ENCODE assay signal across 28 cellular contexts in the genomic region with DNA sequence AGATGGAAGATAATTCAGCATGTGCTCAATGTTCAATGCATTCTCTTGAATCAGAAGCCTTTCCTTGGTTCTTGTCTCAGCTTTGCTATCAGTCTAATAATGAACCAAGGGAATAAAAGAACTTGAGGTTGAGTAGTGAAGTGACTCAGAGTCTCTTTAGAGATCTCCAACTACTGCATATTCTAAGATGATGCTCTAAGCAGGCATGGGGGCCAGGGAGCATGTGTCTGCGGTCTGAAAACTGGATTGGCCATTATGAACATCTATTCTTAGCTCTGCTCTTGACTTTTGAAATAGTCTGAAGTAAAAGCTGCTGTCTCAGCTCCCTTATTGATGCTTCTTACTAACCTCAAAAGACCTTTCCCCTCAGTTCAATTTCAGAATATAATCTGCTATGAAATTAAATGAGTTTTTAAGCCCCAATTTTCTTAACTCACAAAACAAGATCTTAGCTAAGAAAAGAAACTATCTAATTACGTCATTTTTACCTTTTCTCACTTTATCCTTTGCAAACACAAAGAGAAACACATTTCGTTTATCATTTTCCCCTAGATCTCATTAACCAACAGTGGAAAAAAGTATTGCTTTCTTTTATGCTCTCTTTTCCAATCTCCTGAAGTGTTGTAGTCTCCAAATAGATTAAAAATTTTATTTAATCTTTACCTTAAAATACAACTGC. TPM values are rescaled to one million over a fixed set of nuclear protein-coding genes. Genes with fewer than 3 reads are reported as not detected.
A peak's percentile ranks its signal among the peaks of the same experiment; 100 is the strongest.
DNase-seq lines count a peak whose midpoint lies in the region; ATAC-seq, FAIRE-seq and TF ChIP-seq lines count a peak whose summit lies in the region.
"Had no signal": no experiment of that assay in that cellular context is flagged by ENCODE, and none has a peak within 500 bp of the region (broad histone marks: within the 10 kb centered on the region; RNA-seq: fewer than 3 reads in every experiment).

No MANE protein-coding gene starts in this region.

- no peak for FAIRE-seq in K562 (lab: Jason Lieb, UNC)
- FAIRE-seq: bronchial epithelial cell, endometrium had no signal

- CTCF ChIA-PET in K562 (lab: Yijun Ruan, JAX; ENCODE audit: low intra/inter-chr PET ratio), result no interaction called here

- peak; percentile 8 for DNase-seq in EH (ENCODE audit: low read depth)
- peak; percentile 3 for DNase-seq in HFFc6
- no peak for DNase-seq in K562 (ENCODE audit: extremely low read depth in 1 of 4, low spot score in 3 of 4)
- DNase-seq in left ventricle myocardium inferior, result no peak
- no peak for DNase-seq in T-helper 9 cell
- DNase-seq in NOMO-1 (lab: John Stamatoyannopoulos, UW; ENCODE audit: unreplicated experiment in 2 of 2), result no peak
- DNase-seq in NCI-H2107 (lab: John Stamatoyannopoulos, UW), result no peak
- DNase-seq in progenitor cell of endocrine pancreas (ENCODE audit: low spot score, unreplicated experiment), result no peak
- DNase-seq: activated CD4-positive, alpha-beta T cell treated with anti-CD3 and anti-CD28 coated beads for 48 hours; activated naive CD4-positive, alpha-beta T cell treated with anti-CD3 and anti-CD28 coated beads for 36 hours; amniotic stem cell; head of caudate nucleus; left cardiac atrium; MV-4-11; NCI-H1694 treated with DMSO at 0.1 percent for 48 hours; NCI-H2171 treated with DMSO at 0.1 percent for 48 hours; nucleus accumbens; RPMI8226; stimulated activated CD4-positive, alpha-beta T cell treated with anti-CD3 and anti-CD28 coated beads, Interleukin-4, amount 100 ng/mL, for 24 hours; stimulated activated naive CD4-positive, alpha-beta T cell treated with Interleukin-2 at 50 U/mL for 16 hours had no signal

- no peak overlapping the region for H2AFZ ChIP-seq in K562 (ENCODE audit: low read depth, low read length)

- H3K4me1 ChIP-seq in K562 (replicated peaks in 1 of 2; ENCODE audit: control insufficient read depth in 2 of 2, insufficient read depth in 2 of 2, low read length in 2 of 2) (no peaks in the 10 kb centered on the region), left ventricle myocardium inferior (peaks cover 43% of the 10 kb centered on the region)

- no peak overlapping the region for H3K9ac ChIP-seq in K562 (ENCODE audit: insufficient read depth in 1 of 2, low read depth in 2 of 2, low read length in 2 of 2)

- H3K9me3 Mint-ChIP-seq in HFFc6 (no peaks in the 10 kb centered on the region), progenitor cell of endocrine pancreas (ENCODE audit: low read depth) (no peaks in the 10 kb centered on the region)
- H3K9me3 Mint-ChIP-seq: dendritic cell treated with granulocyte-macrophage colony-stimulating factor and Interleukin-4, amounts not matched to agents 40 ng/mL and 50 ng/mL, for 4 days had no signal

- H3K27ac ChIP-seq in K562 (ENCODE audit: extremely low read depth, low read depth, low read length) (no peak overlapping the region), left ventricle myocardium inferior (replicated peaks) (peak overlapping the region; percentile 41)
- H3K27ac ChIP-seq: SK-N-MC, thoracic aorta had no signal

- POLR2A ChIA-PET in K562 (lab: Yijun Ruan, JAX), result no interaction called here

- peaks cover 4% of the 10 kb centered on the region; the same call in 1 of the 2 replicates for H3K27me3 Mint-ChIP-seq in HFFc6 (ENCODE audit: insufficient read depth)
- no peaks in the 10 kb centered on the region for H3K27me3 Mint-ChIP-seq in progenitor cell of endocrine pancreas
- H3K27me3 Mint-ChIP-seq: dendritic cell treated with granulocyte-macrophage colony-stimulating factor and Interleukin-4, amounts not matched to agents 40 ng/mL and 50 ng/mL, for 4 days; memory B cell had no signal

- no peaks in the 10 kb centered on the region for H3K9me3 ChIP-seq in K562 (replicated peaks; ENCODE audit: control insufficient read depth, insufficient read depth, low read depth, low read length)
- peaks cover 7% of the 10 kb centered on the region for H3K9me3 ChIP-seq in left ventricle myocardium inferior (replicated peaks)
- H3K9me3 ChIP-seq: thoracic aorta had no signal

- H3K36me3 Mint-ChIP-seq in HFFc6 (ENCODE audit: low read depth) (no peaks in the 10 kb centered on the region), progenitor cell of endocrine pancreas (ENCODE audit: insufficient read depth) (no peaks in the 10 kb centered on the region)
- H3K36me3 Mint-ChIP-seq: CD14-positive monocyte, memory B cell had no signal

- H4K20me1 ChIP-seq in K562 (replicated peaks; ENCODE audit: control insufficient read depth, insufficient read depth, low read length), result no peaks in the 10 kb centered on the region

- no peaks in the 10 kb centered on the region for H3K9me1 ChIP-seq in K562 (ENCODE audit: control insufficient read depth, insufficient read depth, low read length)

- no peak for TF ChIP-seq POLR2A in K562 (conservative IDR thresholded peaks at IDR 0.05)

- H3K4me3 Mint-ChIP-seq in HFFc6 (no peak overlapping the region), progenitor cell of endocrine pancreas (ENCODE audit: low read depth) (no peak overlapping the region)
- H3K4me3 Mint-ChIP-seq: activated naive CD4-positive, alpha-beta T cell treated with anti-CD3 and anti-CD28 coated beads for 36 hours; CD14-positive monocyte; dendritic cell treated with granulocyte-macrophage colony-stimulating factor and Interleukin-4, amounts not matched to agents 40 ng/mL and 50 ng/mL, for 4 days; memory B cell; T-helper 1 cell treated with Interleukin-12 subunit alpha and Interleukin-12 subunit beta and Interleukin-4 antibody, amounts not matched to agents 30 μg/mL and 1 μg/mL, for 36 hours had no signal

- no peak overlapping the region for H3K4me3 ChIP-seq in K562
- no peak overlapping the region for H3K4me3 ChIP-seq in left ventricle myocardium inferior
- H3K4me3 ChIP-seq: SK-N-MC, thoracic aorta had no signal

- H3K4me2 ChIP-seq in K562 (ENCODE audit: insufficient read depth, low read length), result no peak overlapping the region

- ATAC-seq in K562, result no peak

- no TSS peak for BruUV-seq in K562 (replicated peaks; lab: Mats Ljungman, UMichigan)

- no peaks in the 10 kb centered on the region for H3K36me3 ChIP-seq in K562 (ENCODE audit: control insufficient read depth, insufficient read depth, low read length)
- H3K36me3 ChIP-seq in left ventricle myocardium inferior, result no peaks in the 10 kb centered on the region
- H3K36me3 ChIP-seq: thoracic aorta had no signal

- TF ChIP-seq CTCF in HFFc6 (IDR thresholded peaks at IDR 0.05) (no peak), K562 (IDR thresholded peaks at IDR 0.05 in 2 of 3, conservative IDR thresholded peaks at IDR 0.05 in 1 of 3; ENCODE audit: insufficient read depth in 2 of 3, low read depth in 1 of 3, low read length in 3 of 3) (no peak), left ventricle myocardium inferior (IDR thresholded peaks at IDR 0.05; ENCODE audit: borderline replicate concordance) (no peak), progenitor cell of endocrine pancreas (IDR thresholded peaks at IDR 0.05; ENCODE audit: unreplicated experiment) (no peak)

- no peaks in the 10 kb centered on the region for H3K27me3 ChIP-seq in K562 (ENCODE audit: control insufficient read depth in 2 of 2, insufficient read depth in 2 of 2, low read length in 2 of 2)
- H3K27me3 ChIP-seq in left ventricle myocardium inferior (ENCODE audit: low read depth), result no peaks in the 10 kb centered on the region

- H3K27ac Mint-ChIP-seq in HFFc6, result no peak overlapping the region
- no peak overlapping the region for H3K27ac Mint-ChIP-seq in progenitor cell of endocrine pancreas
- H3K27ac Mint-ChIP-seq: activated naive CD4-positive, alpha-beta T cell treated with anti-CD3 and anti-CD28 coated beads for 36 hours; CD14-positive monocyte; dendritic cell treated with granulocyte-macrophage colony-stimulating factor and Interleukin-4, amounts not matched to agents 40 ng/mL and 50 ng/mL, for 4 days; memory B cell; T-helper 1 cell treated with Interleukin-12 subunit alpha and Interleukin-12 subunit beta and Interleukin-4 antibody, amounts not matched to agents 30 μg/mL and 1 μg/mL, for 36 hours had no signal

- in situ Hi-C loops in K562 (cut with MboI), result no loop called here

- H3K4me1 Mint-ChIP-seq in HFFc6 (ENCODE audit: low read depth) (no peaks in the 10 kb centered on the region), progenitor cell of endocrine pancreas (ENCODE audit: low read depth) (no peaks in the 10 kb centered on the region)
- H3K4me1 Mint-ChIP-seq: CD14-positive monocyte, memory B cell had no signal

- intact Hi-C loops in K562 (cut with micrococcal nuclease), result no loop called here
- intact Hi-C loops in left ventricle myocardium inferior (cut with micrococcal nuclease), result no loop called here

- 0% methylated on average over 3 of the region's 3 CpGs for WGBS in K562 (ENCODE audit: insufficient coverage, low coverage, missing lambda C conversion rate)

- H3K79me2 ChIP-seq in K562 (ENCODE audit: control insufficient read depth, insufficient read depth, low read length), result no peaks in the 10 kb centered on the region

- no peak for TF ChIP-seq EP300 in K562 (IDR thresholded peaks at IDR 0.05; ENCODE audit: low read length)

- no peak for TF ChIP-seq RAD21 in K562 (CRISPR knock-in tag; conservative IDR thresholded peaks at IDR 0.05 in 1 of 2, IDR thresholded peaks at IDR 0.05 in 1 of 2)

TF ChIP-seq in K562, 482 proteins besides CTCF, POLR2A, EP300 and RAD21 (continues in another document):
- TF ChIP-seq NFE2L1 (tag; IDR thresholded peaks at IDR 0.05; ENCODE audit: borderline replicate concordance, low read depth) (no peak), KLF10 (CRISPR knock-in tag; IDR thresholded peaks at IDR 0.05) (no peak)

RNA-seq across cellular contexts. Expression of a gene that starts 44.8 kb away (rescaled TPM):
- total RNA-seq in HFFc6 (2021; fragmentation: NEBNext Ultra II Directional; extraction: Animal tissue kit (Norgen Biotek cat#: 25700)), result under 1 TPM in 2 of 6 experiments, not detected in 4; 0.03 to 0.05 TPM
- not detected in 2 replicates for total RNA-seq in K562 (2011; cell fraction: chromatin; rRNA removed; ENCODE audit: low replicate concordance)
- total RNA-seq in K562 (2011; cell fraction: nucleolus; rRNA removed), result not detected in 2 replicates
- total RNA-seq in K562 (2011; cell fraction: nucleoplasm; rRNA removed), result not detected in 2 replicates
- not detected in 2 replicates for total RNA-seq in K562 (2014; rRNA removed)
- not detected in 2 replicates for total RNA-seq in K562 (2014; rRNA removed; fragmentation: Illumina TruSeq; extraction: Trizol)
- total RNA-seq in K562 (2015; rRNA removed; fragmentation: Illumina TruSeq; extraction: Trizol), result not detected in 2 replicates
- total RNA-seq in K562 (2021), result 0.02 TPM in 1 of 2 replicates, not detected in the other
- not detected in 2 replicates for polyA plus RNA-seq in K562 (2011; rRNA removed)
- polyA plus RNA-seq in K562 (2011; cell fraction: cytosol; rRNA removed), result not detected in 2 replicates
- polyA plus RNA-seq in K562 (2011; cell fraction: nucleus; rRNA removed), result not detected in 2 replicates
- polyA plus RNA-seq in K562 (2012), result 0.01 TPM in 1 of 2 replicates, not detected in the other
- polyA plus RNA-seq in K562 (2014; fragmentation: Illumina TruSeq; extraction: Trizol), result not detected in 2 replicates
- polyA plus RNA-seq in K562 (2014; fragmentation: Nextera tagmentation; extraction: Ambion mirVana), result not detected
- polyA plus RNA-seq in K562 (2014; rRNA removed), result not detected in 2 replicates
- not detected in 2 replicates for polyA minus RNA-seq in K562 (2011; rRNA and poly(A)+ RNA removed)
- polyA minus RNA-seq in K562 (2011; cell fraction: cytosol; rRNA and poly(A)+ RNA removed), result not detected in 2 replicates
- not detected in 2 replicates for polyA minus RNA-seq in K562 (2011; cell fraction: nucleus; rRNA and poly(A)+ RNA removed)
- 73.1 TPM for total RNA-seq in left ventricle myocardium inferior
- 1.1 and 1.2 TPM in 2 replicates for total RNA-seq in progenitor cell of endocrine pancreas
- total RNA-seq: activated naive CD4-positive, alpha-beta T cell treated with anti-CD3 and anti-CD28 coated beads for 36 hours; bronchial epithelial cell had no signal
- polyA plus RNA-seq: CD14-positive monocyte had no signal

Comparison
In these comparisons a context has a peak if more than half of its experiments do, and no peak if none do; other contexts are left out.
1. DNase-seq: peak in EH (single experiment) and HFFc6 (single experiment); none in K562 (0 of 4), left ventricle myocardium inferior (single experiment), T-helper 9 cell (single experiment), NOMO-1 (0 of 2), NCI-H2107 (single experiment) and progenitor cell of endocrine pancreas (single experiment).
2. RNA of a gene that starts 44.8 kb away (total RNA-seq): 73.1 TPM in left ventricle myocardium inferior (single experiment); 1.1 to 1.2 TPM in progenitor cell of endocrine pancreas, 0.03 to 0.05 TPM in HFFc6 and 0.02 TPM in K562; every median in the first group is over 10 times any median in the second.